8 cellular contexts compared by ENCODE assay signal in the genomic region with DNA sequence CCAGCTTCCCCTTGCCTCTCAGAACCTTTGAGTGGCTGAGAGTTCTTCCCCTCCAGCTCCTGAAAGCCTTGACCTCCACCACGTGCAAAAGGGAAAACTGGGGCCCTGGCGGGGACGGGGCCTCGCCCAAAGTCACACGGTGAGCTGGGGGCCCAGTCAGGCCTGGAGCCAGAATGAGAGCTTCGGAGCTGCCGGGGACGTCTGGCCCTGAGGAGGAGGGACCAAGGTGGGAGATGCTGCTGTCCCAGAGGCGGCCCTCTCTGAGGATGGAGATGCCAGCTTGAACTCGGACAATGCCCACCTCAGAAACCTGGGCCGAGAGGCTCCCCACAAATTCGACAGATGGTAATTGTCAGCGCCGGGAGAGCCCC. TPM values are rescaled to one million over a fixed set of nuclear protein-coding genes. Genes with fewer than 3 reads are reported as not detected.
DNase-seq lines count a peak whose midpoint lies in the region; ATAC-seq and TF ChIP-seq lines count a peak whose summit lies in the region.

No MANE protein-coding gene starts in this region.

- H3K36me3 ChIP-seq in KMS-11 (ENCODE audit: insufficient read depth) = no peaks in the 10 kb centered on the region

- no peaks in the 10 kb centered on the region for H3K4me1 ChIP-seq in KMS-11 (ENCODE audit: low read depth, poor library complexity, severe bottlenecking)

- H3K27ac Mint-ChIP-seq in dendritic cell treated with granulocyte-macrophage colony-stimulating factor and Interleukin-4, amounts not matched to agents 40 ng/mL and 50 ng/mL, for 4 days = peak overlapping the region; percentile 73
- peak overlapping the region; percentile 36 to 65 for H3K27ac Mint-ChIP-seq in natural killer cell

- intact Hi-C loops in dendritic cell treated with granulocyte-macrophage colony-stimulating factor and Interleukin-4, amounts not matched to agents 40 ng/mL and 50 ng/mL, for 4 days (cut with micrococcal nuclease) = no loop called here
- intact Hi-C loops in natural killer cell (cut with micrococcal nuclease) = no loop called here

- H3K4me3 ChIP-seq in AG09309 (ENCODE audit: control insufficient read depth, low read depth, low read length) = peak overlapping the region; percentile 73
- no peak overlapping the region for H3K4me3 ChIP-seq in KMS-11 (IDR thresholded peaks at IDR 0.05; ENCODE audit: insufficient read depth, low read depth, low read length)

- peak overlapping the region; percentile 75 for H3K4me3 Mint-ChIP-seq in dendritic cell treated with granulocyte-macrophage colony-stimulating factor and Interleukin-4, amounts not matched to agents 40 ng/mL and 50 ng/mL, for 4 days
- peak overlapping the region; percentile 83 for H3K4me3 Mint-ChIP-seq in natural killer cell

- peak overlapping the region; percentile 51 for H3K4me2 ChIP-seq in KMS-11

- H3K36me3 Mint-ChIP-seq in dendritic cell treated with granulocyte-macrophage colony-stimulating factor and Interleukin-4, amounts not matched to agents 40 ng/mL and 50 ng/mL, for 4 days (ENCODE audit: low read depth) = no peaks in the 10 kb centered on the region
- no peaks in the 10 kb centered on the region for H3K36me3 Mint-ChIP-seq in natural killer cell

- no peak for DNase-seq in AG09309 (ENCODE audit: low read depth)
- no peak for DNase-seq in natural killer cell
- no peak for DNase-seq in GF-D8 (lab: John Stamatoyannopoulos, UW)

- H3K79me2 ChIP-seq in KMS-11 (ENCODE audit: insufficient read depth, low read depth) = no peaks in the 10 kb centered on the region

- TF ChIP-seq CTCF in AG09309 (IDR thresholded peaks at IDR 0.05; ENCODE audit: control insufficient read depth, insufficient read depth, low read depth, low read length, missing control alignments) (no peak), KMS-11 (conservative IDR thresholded peaks at IDR 0.05; ENCODE audit: low read depth, low read length) (no peak), natural killer cell (IDR thresholded peaks at IDR 0.05) (no peak)

- no peak overlapping the region for H3K9ac ChIP-seq in KMS-11

- no peaks in the 10 kb centered on the region for H3K9me3 Mint-ChIP-seq in dendritic cell treated with granulocyte-macrophage colony-stimulating factor and Interleukin-4, amounts not matched to agents 40 ng/mL and 50 ng/mL, for 4 days
- no peaks in the 10 kb centered on the region for H3K9me3 Mint-ChIP-seq in natural killer cell

- no peak overlapping the region for H3K27ac ChIP-seq in KMS-11

- ATAC-seq in natural killer cell = no peak
- ATAC-seq in GM19455 (IDR thresholded peaks at IDR 0.05; ENCODE audit: unreplicated experiment) = no peak
- no peak for ATAC-seq in HG02885 (IDR thresholded peaks at IDR 0.05; ENCODE audit: poor library complexity, unreplicated experiment)
- no peak for ATAC-seq in HG03571 (IDR thresholded peaks at IDR 0.05; ENCODE audit: unreplicated experiment)

- peaks cover 9% of the 10 kb centered on the region for H3K4me1 Mint-ChIP-seq in dendritic cell treated with granulocyte-macrophage colony-stimulating factor and Interleukin-4, amounts not matched to agents 40 ng/mL and 50 ng/mL, for 4 days (ENCODE audit: low read depth)
- H3K4me1 Mint-ChIP-seq in natural killer cell = peaks cover 21 to 29% of the 10 kb centered on the region in 2 donors

- peaks cover 23% of the 10 kb centered on the region for H3K27me3 Mint-ChIP-seq in dendritic cell treated with granulocyte-macrophage colony-stimulating factor and Interleukin-4, amounts not matched to agents 40 ng/mL and 50 ng/mL, for 4 days
- peaks cover 0 to 6% of the 10 kb centered on the region in 2 donors for H3K27me3 Mint-ChIP-seq in natural killer cell (ENCODE audit: low read depth in 2 of 2)

- H4K20me1 ChIP-seq in KMS-11 (ENCODE audit: insufficient read depth) = no peaks in the 10 kb centered on the region

- H2AFZ ChIP-seq in KMS-11 (ENCODE audit: low read depth) = peak overlapping the region; percentile 100

- H3K27me3 ChIP-seq in KMS-11 (ENCODE audit: insufficient read depth, low read depth) = peaks cover 23% of the 10 kb centered on the region

RNA-seq across cellular contexts. Expression of a gene that starts 0.7 kb away (rescaled TPM):
- under 1 TPM; 0.14 to 0.21 (median 0.18) TPM for total RNA-seq in natural killer cell

RNA-seq across cellular contexts. Expression of a gene that starts 1.3 kb away (rescaled TPM):
- total RNA-seq in natural killer cell = 1 to 10 TPM; 1.1 to 1.6 (median 1.4) TPM
